Comparison of ENCODE assay signal across 8 cellular contexts in the genomic region with DNA sequence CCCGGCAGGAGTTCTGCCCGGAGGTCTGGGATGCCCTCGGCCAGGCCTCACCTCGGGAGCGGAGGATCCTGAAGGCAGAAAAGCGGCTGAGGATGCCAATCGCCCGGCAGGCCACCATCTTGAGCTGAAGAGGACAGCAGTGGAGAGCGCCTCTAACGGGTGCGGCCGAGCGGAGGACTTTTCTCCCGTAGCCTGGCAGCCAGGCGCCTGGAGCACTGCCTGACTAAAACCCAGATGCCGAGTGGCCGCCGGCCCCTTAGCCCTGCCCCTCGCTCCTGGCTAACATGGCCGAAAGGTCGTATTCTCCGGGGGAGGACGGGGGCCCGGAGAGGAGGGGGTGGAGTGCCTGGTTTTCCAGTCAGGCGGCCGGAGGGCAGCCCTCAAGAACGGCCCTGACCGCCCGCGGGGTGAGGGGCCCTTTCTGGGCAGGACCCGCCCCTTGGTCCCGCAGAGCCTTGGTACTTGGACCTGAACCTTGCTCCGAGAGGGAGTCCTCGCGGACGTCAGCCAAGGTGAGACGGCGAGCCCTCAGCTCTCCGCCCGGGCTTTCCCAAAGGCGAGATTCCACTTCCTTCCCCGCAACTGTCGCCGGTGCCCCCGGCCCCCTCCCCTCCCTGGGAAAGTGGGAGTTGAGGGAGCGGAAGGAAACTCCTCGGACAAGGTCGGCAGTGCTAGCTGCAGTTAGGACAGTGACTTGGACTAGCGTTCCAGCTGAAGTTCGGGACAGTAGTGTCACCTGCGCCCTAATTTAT. TPM values are rescaled to one million over a fixed set of nuclear protein-coding genes. Genes with fewer than 3 reads are reported as not detected.
DNase-seq lines count a peak whose midpoint lies in the region; ATAC-seq and TF ChIP-seq lines count a peak whose summit lies in the region.

A gene (minus strand): TSS at position 154 of the 752 bp plus-strand sequence. CDS start 36 bp downstream, at position 118.
A gene (plus strand): TSS at position 461 of the 752 bp plus-strand sequence. CDS start 9,316 bp downstream, outside the sequence.

- intact Hi-C loops in CD4-positive, alpha-beta T cell (cut with DNase I, micrococcal nuclease): loop anchor here (2.0 to 5.0 kb wide), 10 partner anchors 54 to 572 kb away; a partner anchor contains a TSS
- intact Hi-C loops in lower lobe of right lung (cut with DNase I): no loop called here

- TF ChIP-seq CTCF in CD4-positive, alpha-beta T cell (IDR thresholded peaks at IDR 0.05): no peak
- peak; percentile 39 for TF ChIP-seq CTCF in lower lobe of right lung (IDR thresholded peaks at IDR 0.05)

- H3K36me3 ChIP-seq in lower lobe of right lung: no peaks in the 10 kb centered on the region

- H3K9me3 Mint-ChIP-seq in CD4-positive, alpha-beta T cell: no peaks in the 10 kb centered on the region
- no peaks in the 10 kb centered on the region for H3K9me3 Mint-ChIP-seq in activated CD4-positive, alpha-beta memory T cell treated with anti-CD3 and anti-CD28 coated beads, Interleukin-2, amount 10 ng/mL, durations not matched to agents 7 days and 5 days

- CTCF ChIA-PET in CD4-positive, alpha-beta T cell (lab: Charles Lee): interaction anchor here (0.8 to 1.5 kb wide), 6 partner anchors 9 to 60 kb away, joined by 3 to 4 read pairs (median 4); no protein-coding TSS in a partner anchor
- CTCF ChIA-PET in activated CD4-positive, alpha-beta memory T cell treated with anti-CD3 and anti-CD28 coated beads, Interleukin-2, amount 10 ng/mL, durations not matched to agents 7 days and 5 days (lab: Charles Lee): interaction anchor here (0.9 to 2.0 kb wide), 6 partner anchors 16 to 882 kb away, joined by 3 to 9 read pairs (median 5); a partner anchor contains a TSS

- H3K4me3 Mint-ChIP-seq in CD4-positive, alpha-beta T cell: peak within 1 kb of the TSS; percentile 100
- peak within 1 kb of the TSS; percentile 100 for H3K4me3 Mint-ChIP-seq in activated CD4-positive, alpha-beta memory T cell treated with anti-CD3 and anti-CD28 coated beads, Interleukin-2, amount 10 ng/mL, durations not matched to agents 7 days and 5 days

- peak; percentile 68 to 87 (median 77) for DNase-seq in CD4-positive, alpha-beta T cell
- peak; percentile 96 for DNase-seq in NCI-H82 (lab: John Stamatoyannopoulos, UW)
- peak; percentile 84 for DNase-seq in activated CD4-positive, alpha-beta memory T cell treated with anti-CD3 and anti-CD28 coated beads, Interleukin-2, amount 10 ng/mL, durations not matched to agents 7 days and 5 days
- peak; percentile 93 for DNase-seq in ecto neural progenitor cell (ENCODE audit: low spot score)
- peak; percentile 94 for DNase-seq in lower lobe of right lung
- peak; percentile 62 to 85 (median 71) for DNase-seq in stimulated activated CD4-positive, alpha-beta T cell treated with anti-CD3 and anti-CD28 coated beads, TNF-alpha, amount 100 ng/mL, for 24 hours (ENCODE audit: low read depth in 3 of 3)

- peak within 1 kb of the TSS; percentile 89 for H3K4me3 ChIP-seq in lower lobe of right lung

- POLR2A ChIA-PET in CD4-positive, alpha-beta T cell (lab: Charles Lee): interaction anchor here (0.6 to 3.8 kb wide), 10 partner anchors 14 to 502 kb away, joined by 3 to 46 read pairs (median 4); a partner anchor contains a TSS
- POLR2A ChIA-PET in activated CD4-positive, alpha-beta memory T cell treated with anti-CD3 and anti-CD28 coated beads, Interleukin-2, amount 10 ng/mL, durations not matched to agents 7 days and 5 days (lab: Charles Lee): interaction anchor here (0.7 to 5.7 kb wide), 18 partner anchors 10 to 1165 kb away, joined by 3 to 66 read pairs (median 5); a partner anchor contains a TSS

- H3K27me3 Mint-ChIP-seq in CD4-positive, alpha-beta T cell: no peaks in the 10 kb centered on the region
- no peaks in the 10 kb centered on the region for H3K27me3 Mint-ChIP-seq in activated CD4-positive, alpha-beta memory T cell treated with anti-CD3 and anti-CD28 coated beads, Interleukin-2, amount 10 ng/mL, durations not matched to agents 7 days and 5 days

- peak; percentile 81 for ATAC-seq in CD4-positive, alpha-beta T cell (ENCODE audit: poor library complexity)
- peak; percentile 75 for ATAC-seq in GM19395 (IDR thresholded peaks at IDR 0.05; ENCODE audit: unreplicated experiment)
- ATAC-seq in HG03565 (IDR thresholded peaks at IDR 0.05; ENCODE audit: unreplicated experiment): peak; percentile 39
- ATAC-seq in lower lobe of right lung: peak; percentile 98

- peaks cover 56% of the 10 kb centered on the region for H3K4me1 ChIP-seq in lower lobe of right lung

- peak within 1 kb of the TSS; percentile 95 for H3K27ac ChIP-seq in CD4-positive, alpha-beta T cell (ENCODE audit: low read depth, low read length)
- H3K27ac ChIP-seq in lower lobe of right lung: peak within 1 kb of the TSS; percentile 96

- no peaks in the 10 kb centered on the region for H3K27me3 ChIP-seq in CD4-positive, alpha-beta T cell (ENCODE audit: control insufficient read depth, insufficient read depth, low read length)
- H3K27me3 ChIP-seq in lower lobe of right lung (ENCODE audit: low read depth): no peaks in the 10 kb centered on the region

- H3K36me3 Mint-ChIP-seq in CD4-positive, alpha-beta T cell (ENCODE audit: low read depth): peaks cover 34% of the 10 kb centered on the region
- H3K36me3 Mint-ChIP-seq in activated CD4-positive, alpha-beta memory T cell treated with anti-CD3 and anti-CD28 coated beads, Interleukin-2, amount 10 ng/mL, durations not matched to agents 7 days and 5 days (ENCODE audit: low read depth): peaks cover 16% of the 10 kb centered on the region

- peaks cover 77% of the 10 kb centered on the region for H3K4me1 Mint-ChIP-seq in CD4-positive, alpha-beta T cell (ENCODE audit: low read depth)
- H3K4me1 Mint-ChIP-seq in activated CD4-positive, alpha-beta memory T cell treated with anti-CD3 and anti-CD28 coated beads, Interleukin-2, amount 10 ng/mL, durations not matched to agents 7 days and 5 days: peaks cover 54% of the 10 kb centered on the region

- peak within 1 kb of the TSS; percentile 97 for H3K27ac Mint-ChIP-seq in CD4-positive, alpha-beta T cell
- H3K27ac Mint-ChIP-seq in activated CD4-positive, alpha-beta memory T cell treated with anti-CD3 and anti-CD28 coated beads, Interleukin-2, amount 10 ng/mL, durations not matched to agents 7 days and 5 days: peak within 1 kb of the TSS; percentile 98

- H3K9me3 ChIP-seq in CD4-positive, alpha-beta T cell (ENCODE audit: control insufficient read depth, low read length): no peaks in the 10 kb centered on the region
- H3K9me3 ChIP-seq in lower lobe of right lung: no peaks in the 10 kb centered on the region

RNA-seq across cellular contexts. Expression of the first gene that starts in this region (rescaled TPM):
- 10 to 100 TPM; 72.4 to 73.7 TPM for total RNA-seq in CD4-positive, alpha-beta T cell
- total RNA-seq in activated CD4-positive, alpha-beta memory T cell treated with anti-CD3 and anti-CD28 coated beads, Interleukin-2, amount 10 ng/mL, durations not matched to agents 7 days and 5 days: 100 to 1,000 TPM; 108 to 110 TPM
- total RNA-seq in lower lobe of right lung: 130 TPM

RNA-seq across cellular contexts. Expression of the second gene that starts in this region (rescaled TPM):
- total RNA-seq in CD4-positive, alpha-beta T cell: 10 to 100 TPM; 25.2 to 30.3 TPM
- total RNA-seq in activated CD4-positive, alpha-beta memory T cell treated with anti-CD3 and anti-CD28 coated beads, Interleukin-2, amount 10 ng/mL, durations not matched to agents 7 days and 5 days: 10 to 100 TPM; 71.4 to 72.6 TPM
- 119 TPM for total RNA-seq in lower lobe of right lung

Comparison
In these comparisons a context has a peak if more than half of its experiments do, and no peak if none do; other contexts are left out.
1. Peak in every context shown above with its lines: DNase-seq, ATAC-seq, H3K4me3 ChIP-seq and H3K27ac ChIP-seq.
2. ATAC-seq: peak in every context shown above with its lines; median percentile 98 in lower lobe of right lung; 81 in CD4-positive, alpha-beta T cell; 75 in GM19395; 39 in HG03565.